18 cellular contexts compared by ENCODE assay signal in genomic region chr15:35713733-35714132, GRCh38.
DNase-seq lines count a peak whose midpoint lies in the region; ATAC-seq and TF ChIP-seq lines count a peak whose summit lies in the region.
"Had no signal": no experiment of that assay in that cellular context is flagged by ENCODE, and none has a peak within 500 bp of the region (broad histone marks: within the 10 kb centered on the region; RNA-seq: fewer than 3 reads in every experiment).

No MANE protein-coding gene starts in this region.

- intact Hi-C loops in stomach (cut with DNase I; ENCODE audit: low total_unique reads), result no loop called here

- H3K9me3 ChIP-seq in lung (ENCODE audit: control insufficient read depth in 2 of 2, insufficient read depth in 1 of 2, low read length in 1 of 2) (no peaks in the 10 kb centered on the region), stomach (no peaks in the 10 kb centered on the region)
- H3K9me3 ChIP-seq: Caco-2, vagina had no signal

- peak; percentile 48 for DNase-seq in Daoy (ENCODE audit: low read depth)
- DNase-seq in NCI-H226, result peak; percentile 76
- DNase-seq in choroid plexus epithelial cell (ENCODE audit: low read depth), result peak; percentile 81
- no peak for DNase-seq in lung (ENCODE audit: low spot score)
- DNase-seq in stomach, result no peak
- no peak for DNase-seq in stimulated activated CD4-positive, alpha-beta T cell treated with anti-CD3 and anti-CD28 coated beads, Interleukin-1b, Interleukin-23, amount 100 ng/mL, for 48 hours
- DNase-seq in stimulated activated naive CD4-positive, alpha-beta T cell treated with Interleukin-2 at 50 U/mL for 16 hours (lab: John Stamatoyannopoulos, UW), result no peak
- no peak for DNase-seq in NCI-H1436 (lab: John Stamatoyannopoulos, UW)
- DNase-seq: Caco-2; heart left ventricle; left ventricle myocardium superior; NCI-H1436 treated with DMSO at 0.1 percent for 48 hours; NCI-H510A treated with DMSO at 0.1 percent for 48 hours; stimulated activated naive CD4-positive, alpha-beta T cell; SW 1271 had no signal

- H3K27me3 ChIP-seq in lung (ENCODE audit: control insufficient read depth, insufficient read depth) (no peaks in the 10 kb centered on the region), stomach (no peaks in the 10 kb centered on the region)
- H3K27me3 ChIP-seq: heart left ventricle, vagina had no signal

- peak; percentile 47 for ATAC-seq in lung (ENCODE audit: insufficient read depth, low FRiP score)
- ATAC-seq: heart left ventricle, K562, left ventricle myocardium superior, WTC11 had no signal

- no peak for TF ChIP-seq EP300 in stomach (IDR thresholded peaks at IDR 0.05)

- no peak overlapping the region for H3K27ac ChIP-seq in lung (ENCODE audit: low read depth in 1 of 2, low read length in 1 of 2)
- no peak overlapping the region for H3K27ac ChIP-seq in stomach
- H3K27ac ChIP-seq: heart left ventricle, vagina had no signal

- H3K4me3 ChIP-seq in choroid plexus epithelial cell (ENCODE audit: low read depth, low read length) (no peak overlapping the region), lung (no peak overlapping the region), stomach (no peak overlapping the region)
- H3K4me3 ChIP-seq: heart left ventricle, K562, vagina had no signal

- no peak for TF ChIP-seq POLR2A in stomach (IDR thresholded peaks at IDR 0.05)

- H3K4me1 ChIP-seq in lung (ENCODE audit: control insufficient read depth in 2 of 2, insufficient read depth in 2 of 2, low read length in 2 of 2) (peaks cover 0 to 2% of the 10 kb centered on the region in 2 donors), stomach (peaks cover 0 to 9% (median 0%) of the 10 kb centered on the region in 4 donors)
- H3K4me1 ChIP-seq: Caco-2, heart left ventricle had no signal

- WGBS in lung, 2 donors, result 76 to 85% methylated on average over 2 of the region's 2 CpGs
- 58 to 71% (median 68%) methylated on average over 2 of the region's 2 CpGs for WGBS in stomach, 5 donors

- TF ChIP-seq CTCF in choroid plexus epithelial cell (conservative IDR thresholded peaks at IDR 0.05; ENCODE audit: low read depth, low read length) (no peak), lung (IDR thresholded peaks at IDR 0.05; ENCODE audit: control extremely low read depth, extremely low read depth) (no peak), stomach (IDR thresholded peaks at IDR 0.05) (no peak)

- H3K36me3 ChIP-seq in lung (ENCODE audit: control insufficient read depth in 2 of 2, insufficient read depth in 2 of 2, low read length in 2 of 2) (no peaks in the 10 kb centered on the region), stomach (no peaks in the 10 kb centered on the region)
- H3K36me3 ChIP-seq: heart left ventricle, vagina had no signal

Comparison
In these comparisons a context has a peak if more than half of its experiments do, and no peak if none do; other contexts are left out.
1. DNase-seq: peak in Daoy (single experiment), NCI-H226 (single experiment) and choroid plexus epithelial cell (single experiment); none in lung (single experiment), stomach (single experiment), stimulated activated CD4-positive, alpha-beta T cell treated with anti-CD3 and anti-CD28 coated beads, Interleukin-1b, Interleukin-23, amount 100 ng/mL, for 48 hours (single experiment), stimulated activated naive CD4-positive, alpha-beta T cell treated with Interleukin-2 at 50 U/mL for 16 hours (single experiment) and NCI-H1436 (single experiment).